ENCODE assay signal across 21 cellular contexts in genomic region chr7:42103020-42103419, GRCh38.
A peak's percentile ranks its signal among the peaks of the same experiment; 100 is the strongest.
DNase-seq lines count a peak whose midpoint lies in the region; ATAC-seq and TF ChIP-seq lines count a peak whose summit lies in the region.
"Had no signal": no experiment of that assay in that cellular context is flagged by ENCODE, and none has a peak within 500 bp of the region (broad histone marks: within the 10 kb centered on the region; RNA-seq: fewer than 3 reads in every experiment).

No MANE protein-coding gene starts in this region.

- H3K4me1 Mint-ChIP-seq in natural killer cell, result peaks cover 46 to 59% of the 10 kb centered on the region in 2 donors
- H3K4me1 Mint-ChIP-seq in natural killer cell treated with Interleukin-12 subunit alpha and Interleukin-12 subunit beta and Interleukin-15 and Interleukin-18, amount 100 ng/mL, for 72 hours (ENCODE audit: low read depth in 2 of 2), result peaks cover 0 to 34% of the 10 kb centered on the region in 2 donors
- peaks cover 63 to 75% of the 10 kb centered on the region in 2 donors for H3K4me1 Mint-ChIP-seq in immature natural killer cell
- peaks cover 77% of the 10 kb centered on the region for H3K4me1 Mint-ChIP-seq in nephron progenitor cell
- H3K4me1 Mint-ChIP-seq: CD8-positive, alpha-beta memory T cell had no signal

- ATAC-seq in natural killer cell (no peak), left colon (no peak), GM18858 (IDR thresholded peaks at IDR 0.05; ENCODE audit: unreplicated experiment) (no peak)
- ATAC-seq in natural killer cell treated with Interleukin-12 subunit alpha and Interleukin-12 subunit beta and Interleukin-15 and Interleukin-18, amount 100 ng/mL, for 72 hours, result no peak
- ATAC-seq: A549, GM12878 had no signal

- TF ChIP-seq CTCF in natural killer cell (IDR thresholded peaks at IDR 0.05), result no peak
- no peak for TF ChIP-seq CTCF in nephron progenitor cell (IDR thresholded peaks at IDR 0.05)

- H3K27me3 Mint-ChIP-seq in natural killer cell (ENCODE audit: low read depth in 2 of 2), result peaks cover 0 to 4% of the 10 kb centered on the region in 2 donors
- H3K27me3 Mint-ChIP-seq in natural killer cell treated with Interleukin-12 subunit alpha and Interleukin-12 subunit beta and Interleukin-15 and Interleukin-18, amount 100 ng/mL, for 72 hours, result peaks cover 0 to 2% of the 10 kb centered on the region in 2 donors
- peaks cover 0 to 4% (median 2%) of the 10 kb centered on the region in 3 donors for H3K27me3 Mint-ChIP-seq in immature natural killer cell (ENCODE audit: low read depth in 3 of 3)
- peaks cover 3% of the 10 kb centered on the region for H3K27me3 Mint-ChIP-seq in nephron progenitor cell (ENCODE audit: low read depth, poor library complexity)
- H3K27me3 Mint-ChIP-seq: CD8-positive, alpha-beta memory T cell had no signal

- H3K36me3 Mint-ChIP-seq in natural killer cell (no peaks in the 10 kb centered on the region), immature natural killer cell (no peaks in the 10 kb centered on the region), nephron progenitor cell (ENCODE audit: low read depth) (peaks cover 63% of the 10 kb centered on the region)
- H3K36me3 Mint-ChIP-seq in natural killer cell treated with Interleukin-12 subunit alpha and Interleukin-12 subunit beta and Interleukin-15 and Interleukin-18, amount 100 ng/mL, for 72 hours, result no peaks in the 10 kb centered on the region
- H3K36me3 Mint-ChIP-seq: CD8-positive, alpha-beta memory T cell had no signal

- H3K4me3 Mint-ChIP-seq in natural killer cell (no peak overlapping the region), immature natural killer cell (peak overlapping the region in 4 of 5 donors; percentile 9 to 86 (median 30)), nephron progenitor cell (no peak overlapping the region)
- no peak overlapping the region for H3K4me3 Mint-ChIP-seq in natural killer cell treated with Interleukin-12 subunit alpha and Interleukin-12 subunit beta and Interleukin-15 and Interleukin-18, amount 100 ng/mL, for 72 hours
- H3K4me3 Mint-ChIP-seq: CD4-positive, alpha-beta T cell; CD8-positive, alpha-beta memory T cell had no signal

- DNase-seq in natural killer cell, result no peak
- no peak for DNase-seq in natural killer cell treated with Interleukin-12 subunit alpha and Interleukin-12 subunit beta and Interleukin-15 and Interleukin-18, amount 100 ng/mL, for 72 hours (ENCODE audit: low spot score)
- no peak for DNase-seq in immature natural killer cell
- DNase-seq in nephron progenitor cell, result no peak
- DNase-seq in left colon, result no peak
- DNase-seq in hippocampal formation (lab: John Stamatoyannopoulos, UW), result no peak
- DNase-seq: ACHN; AML-193; BE2C; CD4-positive, alpha-beta T cell; CD8-positive, alpha-beta memory T cell; DMS 273 treated with DMSO at 0.1 percent for 48 hours; DMS79; EL; GDM1; GM23248; H7; HCEC 1CT had no signal

- H3K9me3 Mint-ChIP-seq in natural killer cell (no peaks in the 10 kb centered on the region), immature natural killer cell (no peaks in the 10 kb centered on the region), nephron progenitor cell (no peaks in the 10 kb centered on the region)
- H3K9me3 Mint-ChIP-seq in natural killer cell treated with Interleukin-12 subunit alpha and Interleukin-12 subunit beta and Interleukin-15 and Interleukin-18, amount 100 ng/mL, for 72 hours, result no peaks in the 10 kb centered on the region
- H3K9me3 Mint-ChIP-seq: CD4-positive, alpha-beta T cell had no signal

- H3K27ac Mint-ChIP-seq in natural killer cell (peak overlapping the region; percentile 88), immature natural killer cell (peak overlapping the region; percentile 93 to 98 (median 96)), nephron progenitor cell (peak overlapping the region; percentile 93)
- H3K27ac Mint-ChIP-seq in natural killer cell treated with Interleukin-12 subunit alpha and Interleukin-12 subunit beta and Interleukin-15 and Interleukin-18, amount 100 ng/mL, for 72 hours, result peak overlapping the region in 1 of 2 donors; percentile 59
- H3K27ac Mint-ChIP-seq: CD4-positive, alpha-beta T cell had no signal

- intact Hi-C loops in natural killer cell (cut with micrococcal nuclease), result no loop called here
- intact Hi-C loops in left colon (cut with DNase I, micrococcal nuclease), result no loop called here

Comparison
In these comparisons a context has a peak if more than half of its experiments do, and no peak if none do; other contexts are left out.
1. H3K4me3 Mint-ChIP-seq: peak in immature natural killer cell (4 of 5); none in natural killer cell (single experiment), natural killer cell treated with Interleukin-12 subunit alpha and Interleukin-12 subunit beta and Interleukin-15 and Interleukin-18, amount 100 ng/mL, for 72 hours (single experiment) and nephron progenitor cell (single experiment).